1 cellular context compared by ENCODE assay signal in genomic region chr20:62447143-62447869, GRCh38.
A peak's percentile ranks its signal among the peaks of the same experiment; 100 is the strongest.
TF ChIP-seq lines count a peak whose summit lies in the region.

No MANE protein-coding gene starts in this region.

TF ChIP-seq in K562, 482 proteins besides CTCF, POLR2A, EP300 and RAD21 (continued from another document):
- TF ChIP-seq ZBTB40 (IDR thresholded peaks at IDR 0.05), result no peak
- 0 out of 2 replicates have a peak, but pooled peaks have one; percentile 38 for TF ChIP-seq ZBTB40 (CRISPR knock-in tag; IDR thresholded peaks at IDR 0.05)
- TF ChIP-seq ATF1 (CRISPR knock-in tag; IDR thresholded peaks at IDR 0.05), result no peak
- 0 out of 2 replicates have a peak, but pooled peaks have one; percentile 11 for TF ChIP-seq ATF1 (tag; IDR thresholded peaks at IDR 0.05)
- TF ChIP-seq ZNF217 (CRISPR knock-in tag; IDR thresholded peaks at IDR 0.05), result no peak
- TF ChIP-seq ZBTB33 (CRISPR knock-in tag; IDR thresholded peaks at IDR 0.05), result peak; percentile 84
- TF ChIP-seq MLX (CRISPR knock-in tag; conservative IDR thresholded peaks at IDR 0.05), result no peak
- peak; percentile 87 for TF ChIP-seq MAX (CRISPR knock-in tag; IDR thresholded peaks at IDR 0.05)
- peak; percentile 56; the same call in 1 of the 2 replicates for TF ChIP-seq CEBPG (CRISPR knock-in tag; IDR thresholded peaks at IDR 0.05)
- no peak for TF ChIP-seq CEBPG (tag; conservative IDR thresholded peaks at IDR 0.05 in 1 of 2, IDR thresholded peaks at IDR 0.05 in 1 of 2)
- peak; percentile 94 for TF ChIP-seq L3MBTL2 (IDR thresholded peaks at IDR 0.05)
- TF ChIP-seq ZNF143 (CRISPR knock-in tag; IDR thresholded peaks at IDR 0.05), result peak; percentile 19; the same call in 1 of the 2 replicates
- TF ChIP-seq BCOR (IDR thresholded peaks at IDR 0.05), result peak; percentile 76
- no peak for TF ChIP-seq NFYB (IDR thresholded peaks at IDR 0.05; ENCODE audit: extremely low read depth, insufficient read length)
- TF ChIP-seq ZFX (CRISPR knock-in tag; IDR thresholded peaks at IDR 0.05), result no peak; the same call in 1 of the 2 replicates
- TF ChIP-seq EZH2 (IDR thresholded peaks at IDR 0.05; ENCODE audit: borderline replicate concordance, low read depth, low read length), result no peak
- TF ChIP-seq ZNF12 (CRISPR knock-in tag; IDR thresholded peaks at IDR 0.05), result peak; percentile 46; the same call in 1 of the 2 replicates
- TF ChIP-seq MNT (conservative IDR thresholded peaks at IDR 0.05), result peak in 1 of 2 experiments; percentile 77; a peak in 2 of 4 replicates
- TF ChIP-seq EP400 (IDR thresholded peaks at IDR 0.05), result peak; percentile 59
- TF ChIP-seq CXXC5 (CRISPR knock-in tag; IDR thresholded peaks at IDR 0.05), result peak; percentile 70
- peak; percentile 9 for TF ChIP-seq MEIS2 (IDR thresholded peaks at IDR 0.05; ENCODE audit: partially characterized antibody)
- TF ChIP-seq CREB3L1 (IDR thresholded peaks at IDR 0.05; ENCODE audit: borderline replicate concordance, low read depth), result peak; percentile 62; the same call in 1 of the 2 replicates
- TF ChIP-seq RBM25 (IDR thresholded peaks at IDR 0.05; ENCODE audit: low read depth, low read length, severe bottlenecking), result peak; percentile 64
- TF ChIP-seq ZNF639 (CRISPR knock-in tag; conservative IDR thresholded peaks at IDR 0.05 in 1 of 2, IDR thresholded peaks at IDR 0.05 in 1 of 2), result no peak
- 0 out of 2 replicates have a peak, but pooled peaks have one; percentile 53 for TF ChIP-seq SMARCA5 (IDR thresholded peaks at IDR 0.05)
- no peak for TF ChIP-seq TSHZ1 (CRISPR knock-in tag; IDR thresholded peaks at IDR 0.05)
- TF ChIP-seq THRAP3 (IDR thresholded peaks at IDR 0.05; ENCODE audit: borderline replicate concordance), result no peak
- no peak for TF ChIP-seq ZFPM2 (CRISPR knock-in tag; IDR thresholded peaks at IDR 0.05)
